ENCODE assay signal across 8 cellular contexts in genomic region chr1:204494281-204495077, GRCh38. TPM values are rescaled to one million over a fixed set of nuclear protein-coding genes. Genes with fewer than 3 reads are reported as not detected.
DNase-seq lines count a peak whose midpoint lies in the region; ATAC-seq, FAIRE-seq and TF ChIP-seq lines count a peak whose summit lies in the region.

Gene PIK3C2B (minus strand): TSS chr1:204494805. CDS start chr1:204469802, 25,003 bp downstream.

- no peaks in the 10 kb centered on the region for H3K27me3 ChIP-seq in SU-DHL-6 (ENCODE audit: low read length)
- no peaks in the 10 kb centered on the region for H3K27me3 ChIP-seq in adipocyte (replicated peaks; ENCODE audit: control insufficient read depth, insufficient read depth, low read length)
- H3K27me3 ChIP-seq in cardiac muscle cell, result no peaks in the 10 kb centered on the region

- FAIRE-seq in urothelium cell line (lab: Jason Lieb, UNC), result peak; percentile 46

- peak; percentile 79 for DNase-seq in NCI-H1092 (lab: John Stamatoyannopoulos, UW)
- DNase-seq in adipocyte (ENCODE audit: low read depth), result peak; percentile 90
- peak; percentile 86 to 94 for DNase-seq in cardiac muscle cell (ENCODE audit: low read depth in 1 of 2, low spot score in 1 of 2)
- peak; percentile 92 for DNase-seq in pons (ENCODE audit: low spot score)
- peak; percentile 93 for DNase-seq in urothelium cell line (ENCODE audit: low spot score)

- H3K4me3 ChIP-seq in GM12875 (ENCODE audit: low read depth, low read length) (peak within 1 kb of the TSS; percentile 100), SU-DHL-6 (ENCODE audit: insufficient read depth, low read length, poor library complexity, severe bottlenecking) (peak within 1 kb of the TSS; percentile 50), adipocyte (ENCODE audit: low read length) (peak within 1 kb of the TSS; percentile 83), cardiac muscle cell (peak within 1 kb of the TSS; percentile 63)

- peak within 1 kb of the TSS; percentile 63 for H3K4me2 ChIP-seq in SU-DHL-6 (ENCODE audit: low read depth, low read length, poor library complexity, severe bottlenecking)

- H3K79me2 ChIP-seq in SU-DHL-6 (ENCODE audit: insufficient read depth, low read length), result no peaks in the 10 kb centered on the region

- H4K20me1 ChIP-seq in SU-DHL-6 (ENCODE audit: low read depth, low read length), result no peaks in the 10 kb centered on the region

- peaks cover 4% of the 10 kb centered on the region for H3F3A ChIP-seq in SU-DHL-6 (ENCODE audit: insufficient read depth)

- H3K36me3 ChIP-seq in SU-DHL-6 (ENCODE audit: low read length) (no peaks in the 10 kb centered on the region), adipocyte (ENCODE audit: control insufficient read depth, insufficient read depth, low read length, severe bottlenecking) (peaks cover 7% of the 10 kb centered on the region), cardiac muscle cell (no peaks in the 10 kb centered on the region)

- H3K9me2 ChIP-seq in SU-DHL-6 (replicated peaks; ENCODE audit: insufficient read depth, low read length), result no peaks in the 10 kb centered on the region

- peaks cover 17% of the 10 kb centered on the region for H3K4me1 ChIP-seq in adipocyte (ENCODE audit: control insufficient read depth, insufficient read depth, low read length)
- H3K4me1 ChIP-seq in cardiac muscle cell (ENCODE audit: low read depth), result peaks cover 15% of the 10 kb centered on the region

- TF ChIP-seq CTCF in GM12875 (IDR thresholded peaks at IDR 0.05; ENCODE audit: borderline replicate concordance, insufficient read depth, low read depth, low read length), result peak; percentile 70
- no peak for TF ChIP-seq CTCF in SU-DHL-6 (IDR thresholded peaks at IDR 0.05; ENCODE audit: insufficient read depth, low read length, poor library complexity, severe bottlenecking)
- peak; percentile 39 for TF ChIP-seq CTCF in cardiac muscle cell (IDR thresholded peaks at IDR 0.05; ENCODE audit: low read depth, low read length)

- H3K9ac ChIP-seq in SU-DHL-6 (ENCODE audit: low read length) (peak within 1 kb of the TSS; percentile 48), adipocyte (ENCODE audit: low read length) (peak within 1 kb of the TSS; percentile 89)

- H3K9me3 ChIP-seq in SU-DHL-6 (ENCODE audit: insufficient read depth, low read length) (no peaks in the 10 kb centered on the region), adipocyte (ENCODE audit: control insufficient read depth, low read length) (no peaks in the 10 kb centered on the region), cardiac muscle cell (ENCODE audit: low read depth) (no peaks in the 10 kb centered on the region)

- H3K27ac ChIP-seq in SU-DHL-6 (ENCODE audit: low read depth, low read length) (no peak within 1 kb of the TSS), cardiac muscle cell (peak within 1 kb of the TSS; percentile 97)

- peak; percentile 72 for ATAC-seq in HG02610 (IDR thresholded peaks at IDR 0.05; ENCODE audit: unreplicated experiment)

- peak within 1 kb of the TSS; percentile 71 for H2AFZ ChIP-seq in SU-DHL-6 (ENCODE audit: low read depth, low read length, severe bottlenecking)

RNA-seq across cellular contexts. Expression of gene PIK3C2B, which starts in this region (rescaled TPM):
- total RNA-seq in cardiac muscle cell, result 23.3 and 36.1 TPM in 2 replicates
- 10.4 and 11.2 TPM in 2 replicates for polyA plus RNA-seq in cardiac muscle cell

Comparison
In these comparisons a context has a peak if more than half of its experiments do, and no peak if none do; other contexts are left out.
1. H3K4me3 ChIP-seq: peak in every context shown above with its lines; median percentile 100 in GM12875; 83 in adipocyte; 63 in cardiac muscle cell; 50 in SU-DHL-6.